8 cellular contexts compared by ENCODE assay signal in the genomic region with DNA sequence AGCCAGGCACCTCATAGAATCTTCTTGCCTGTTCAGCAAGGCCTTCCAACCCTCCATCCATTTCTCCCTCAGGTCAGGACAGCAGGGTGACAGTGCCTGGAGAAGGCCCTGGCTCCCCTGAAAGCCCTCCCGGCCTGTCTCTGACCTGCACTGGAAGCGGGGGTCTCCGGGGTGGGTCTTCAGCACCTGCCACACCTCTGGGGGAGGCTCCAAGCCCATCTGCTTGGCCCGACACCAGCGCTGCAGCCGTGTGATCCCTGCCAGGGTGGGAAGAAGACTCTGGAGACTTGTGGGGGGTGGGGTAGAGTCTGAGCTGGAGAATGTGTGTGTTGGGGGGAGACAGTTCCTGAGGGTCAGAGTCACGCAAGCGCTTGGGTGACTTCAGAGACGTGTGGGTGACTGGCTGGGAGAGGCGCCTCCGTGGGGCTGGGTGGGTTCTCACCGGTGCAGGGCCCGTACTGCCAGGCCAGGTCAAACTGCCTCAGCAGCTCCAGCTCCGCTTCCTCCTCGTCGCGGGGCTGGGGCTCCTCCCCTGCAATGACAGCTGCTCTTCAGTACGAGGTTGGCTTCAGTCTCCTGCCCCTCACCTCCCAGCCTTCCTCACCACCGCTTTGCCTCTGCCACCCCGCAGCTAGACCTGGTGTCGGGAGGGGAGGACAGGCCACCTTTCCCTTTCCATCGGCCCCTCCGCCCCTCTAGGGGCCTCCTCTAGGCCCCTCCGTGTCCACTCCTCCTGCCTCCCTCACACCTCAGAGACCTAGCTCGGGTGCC. TPM values are rescaled to one million over a fixed set of nuclear protein-coding genes. Genes with fewer than 3 reads are reported as not detected.
DNase-seq lines count a peak whose midpoint lies in the region; ATAC-seq and TF ChIP-seq lines count a peak whose summit lies in the region.

No MANE protein-coding gene starts in this region.

- H3K4me3 Mint-ChIP-seq in T-cell (peak overlapping the region; percentile 87 to 97 (median 96)), natural killer cell (peak overlapping the region; percentile 97)

- ATAC-seq in GM19043 (IDR thresholded peaks at IDR 0.05; ENCODE audit: low read depth, unreplicated experiment) (peak; percentile 9), T-cell (replicated peaks in 1 of 4) (peak; percentile 67 to 68 (median 68)), natural killer cell (peak; percentile 48 to 71 (median 50)), HG03520 (IDR thresholded peaks at IDR 0.05; ENCODE audit: unreplicated experiment) (no peak)

- no peak for TF ChIP-seq CTCF in C4-2B (conservative IDR thresholded peaks at IDR 0.05)
- TF ChIP-seq CTCF in epithelial cell of proximal tubule (conservative IDR thresholded peaks at IDR 0.05; ENCODE audit: low read depth, low read length), result no peak
- no peak for TF ChIP-seq CTCF in natural killer cell (IDR thresholded peaks at IDR 0.05)

- POLR2A ChIA-PET in T-cell (lab: Charles Lee), result interaction anchor here in 1 of 2 donors (0.6 to 1.2 kb wide), 3 partner anchors 18 to 113 kb away, joined by 3 to 5 read pairs (median 3); no protein-coding TSS in a partner anchor

- no peaks in the 10 kb centered on the region for H3K9me3 Mint-ChIP-seq in T-cell
- no peaks in the 10 kb centered on the region for H3K9me3 Mint-ChIP-seq in natural killer cell

- peak overlapping the region; percentile 99 to 100 for H3K27ac Mint-ChIP-seq in T-cell
- H3K27ac Mint-ChIP-seq in natural killer cell, result peak overlapping the region; percentile 96 to 99

- H3K27ac ChIP-seq in C4-2B, result peak overlapping the region; percentile 91

- CTCF ChIA-PET in T-cell (lab: Charles Lee), result interaction anchor here (0.6 to 7.9 kb wide), 20 partner anchors 9 to 1987 kb away, joined by 3 to 128 read pairs (median 4); a partner anchor contains a TSS

- H3K4me1 Mint-ChIP-seq in T-cell (peaks cover 57 to 80% (median 61%) of the 10 kb centered on the region in 3 donors), natural killer cell (peaks cover 23 to 41% of the 10 kb centered on the region in 2 donors)

- H3K4me3 ChIP-seq in epithelial cell of proximal tubule (ENCODE audit: low read depth, low read length), result peak overlapping the region; percentile 81

- H3K36me3 Mint-ChIP-seq in T-cell (no peaks in the 10 kb centered on the region), natural killer cell (no peaks in the 10 kb centered on the region)

- intact Hi-C loops in natural killer cell (cut with micrococcal nuclease), result loop anchor here (1.0 kb wide), 2 partner anchors 35 to 156 kb away; a partner anchor contains a TSS

- DNase-seq in HT-29 (ENCODE audit: low spot score) (peak; percentile 85), T-cell (peak in 12 of 34 experiments; percentile 51 to 87 (median 67)), epithelial cell of proximal tubule (ENCODE audit: low read depth) (no peak), natural killer cell (no peak), T-helper 9 cell (no peak)

- H3K27me3 Mint-ChIP-seq in T-cell, result no peaks in the 10 kb centered on the region
- no peaks in the 10 kb centered on the region for H3K27me3 Mint-ChIP-seq in natural killer cell (ENCODE audit: low read depth in 2 of 2)

RNA-seq across cellular contexts. Expression of a gene that starts 0.6 kb away (rescaled TPM):
- total RNA-seq in HT-29 (2014; rRNA removed; shearing (Covaris generic)), result 137 and 138 TPM in 2 replicates
- total RNA-seq in T-cell, result 100 to 1,000 TPM in 2 of 5 donors, 10 to 100 TPM in 3; 55.1 to 107 (median 98.0) TPM
- total RNA-seq in epithelial cell of proximal tubule, result 68.1 and 174 TPM in 2 replicates
- 10 to 100 TPM; 45.8 to 63.7 (median 60.5) TPM for total RNA-seq in natural killer cell

RNA-seq across cellular contexts. Expression of a gene that starts 20.7 kb away (rescaled TPM):
- 25.5 and 29.7 TPM in 2 replicates for total RNA-seq in HT-29 (2014; rRNA removed; shearing (Covaris generic))
- total RNA-seq in T-cell, result 1 to 10 TPM; 2.2 to 8.5 (median 4.1) TPM
- 23.8 and 44.6 TPM in 2 replicates for total RNA-seq in epithelial cell of proximal tubule
- 10 to 100 TPM in 2 of 3 donors, 1 to 10 TPM in 1; 9.8 to 13.4 (median 10.3) TPM for total RNA-seq in natural killer cell

RNA-seq across cellular contexts. Expression of a gene that starts 39.1 kb away (rescaled TPM):
- total RNA-seq in HT-29 (2014; rRNA removed; shearing (Covaris generic)), result 35.2 and 38.4 TPM in 2 replicates
- total RNA-seq in T-cell (10 to 100 TPM; 34.9 to 63.8 (median 56.2) TPM), epithelial cell of proximal tubule (13.9 and 20.9 TPM in 2 replicates), natural killer cell (10 to 100 TPM; 30.2 to 47.1 (median 37.3) TPM)

RNA-seq across cellular contexts. Expression of a gene that starts 48.9 kb away (rescaled TPM):
- total RNA-seq in HT-29 (2014; rRNA removed; shearing (Covaris generic)), result 610 and 631 TPM in 2 replicates
- total RNA-seq in T-cell (100 to 1,000 TPM; 118 to 198 (median 186) TPM), epithelial cell of proximal tubule (359 and 365 TPM in 2 replicates), natural killer cell (100 to 1,000 TPM; 222 to 245 (median 233) TPM)

RNA-seq across cellular contexts. Expression of a gene that starts 49.4 kb away (rescaled TPM):
- total RNA-seq in HT-29 (2014; rRNA removed; shearing (Covaris generic)), result 180 TPM in 2 replicates
- total RNA-seq in T-cell (10 to 100 TPM; 11.5 to 30.9 (median 26.7) TPM), epithelial cell of proximal tubule (28.4 and 30.4 TPM in 2 replicates), natural killer cell (10 to 100 TPM; 34.3 to 42.7 (median 38.1) TPM)
